Comparison of ENCODE assay signal across 11 cellular contexts in genomic region chr16:52496051-52496876, GRCh38.
DNase-seq lines count a peak whose midpoint lies in the region; ATAC-seq and TF ChIP-seq lines count a peak whose summit lies in the region.
"Had no signal": no experiment of that assay in that cellular context is flagged by ENCODE, and none has a peak within 500 bp of the region (broad histone marks: within the 10 kb centered on the region; RNA-seq: fewer than 3 reads in every experiment).

No MANE protein-coding gene starts in this region.

- peaks cover 28 to 49% of the 10 kb centered on the region in 2 donors for H3K4me1 ChIP-seq in mucosa of rectum (ENCODE audit: control insufficient read depth in 2 of 2, insufficient read depth in 2 of 2, low read length in 2 of 2)

- H3K27me3 ChIP-seq in mucosa of rectum (ENCODE audit: control insufficient read depth in 2 of 2, insufficient read depth in 2 of 2, low read length in 2 of 2), result no peaks in the 10 kb centered on the region

- H3K36me3 ChIP-seq in mucosa of rectum (ENCODE audit: control insufficient read depth in 2 of 2, insufficient read depth in 2 of 2, low read length in 2 of 2), result no peaks in the 10 kb centered on the region

- H3K4me3 ChIP-seq in mucosa of rectum (ENCODE audit: low read length in 2 of 2), result no peak overlapping the region

- H3K27ac ChIP-seq in VCaP, result peak overlapping the region; percentile 62
- H3K27ac ChIP-seq in mucosa of rectum (ENCODE audit: low read depth in 2 of 2, low read length in 2 of 2), result peak overlapping the region; percentile 10 to 42

- ATAC-seq in GM18861 (IDR thresholded peaks at IDR 0.05; ENCODE audit: unreplicated experiment) (no peak), GM18502 (IDR thresholded peaks at IDR 0.05; ENCODE audit: poor library complexity, unreplicated experiment) (no peak)

- H3K9me3 ChIP-seq in mucosa of rectum (ENCODE audit: control insufficient read depth in 2 of 2, low read length in 2 of 2), result no peaks in the 10 kb centered on the region

- no peak for TF ChIP-seq CTCF in VCaP (conservative IDR thresholded peaks at IDR 0.05)

- no peak overlapping the region for H3K9ac ChIP-seq in mucosa of rectum (ENCODE audit: low read depth in 1 of 2, low read length in 2 of 2)

- peak; percentile 28 for DNase-seq in DMS153 treated with DMSO at 0.1 percent for 48 hours (lab: John Stamatoyannopoulos, UW; ENCODE audit: unreplicated experiment)
- peak; percentile 80 for DNase-seq in NCI-H146 (lab: John Stamatoyannopoulos, UW)
- no peak for DNase-seq in DMS114 treated with DMSO at 0.1 percent for 48 hours (lab: John Stamatoyannopoulos, UW; ENCODE audit: unreplicated experiment)
- DNase-seq in activated CD4-positive, alpha-beta T cell treated with anti-CD3 and anti-CD28 coated beads, Interleukin-2, amount 50 U/mL, for 48 hours, result no peak
- DNase-seq: activated naive CD4-positive, alpha-beta T cell; Kasumi-1; SIG-M5 had no signal

Comparison
In these comparisons a context has a peak if more than half of its experiments do, and no peak if none do; other contexts are left out.
1. DNase-seq: peak in DMS153 treated with DMSO at 0.1 percent for 48 hours (single experiment) and NCI-H146 (single experiment); none in DMS114 treated with DMSO at 0.1 percent for 48 hours (single experiment) and activated CD4-positive, alpha-beta T cell treated with anti-CD3 and anti-CD28 coated beads, Interleukin-2, amount 50 U/mL, for 48 hours (0 of 2).